ENCODE assay signal across 28 cellular contexts in genomic region chr9:33340186-33340585, GRCh38.
"Had no signal": no experiment of that assay in that cellular context is flagged by ENCODE, and none has a peak within 500 bp of the region (broad histone marks: within the 10 kb centered on the region; RNA-seq: fewer than 3 reads in every experiment).

No MANE protein-coding gene starts in this region.

- H3K4me1 ChIP-seq: adrenal gland, ascending aorta, gastroesophageal sphincter, heart left ventricle, left ventricle myocardium inferior, parathyroid adenoma, upper lobe of right lung had no signal

- H3K4me3 ChIP-seq: adrenal gland, ascending aorta, gastroesophageal sphincter, heart left ventricle, left ventricle myocardium inferior, skin epidermis, upper lobe of right lung had no signal

- H2AFZ ChIP-seq: parathyroid adenoma had no signal

- ATAC-seq: activated CD4-positive, alpha-beta T cell treated with anti-CD3 and anti-CD28 coated beads for 36 hours; activated T-cell treated with anti-CD3 and anti-CD28 coated beads, Interleukin-2, amount 50 U/mL, for 4 hours; gastroesophageal sphincter; heart left ventricle; right cardiac atrium; stimulated activated memory B cell treated with anti-CD40 and anti-IgM and Interleukin-4, amounts not matched to agents 10 μg/mL and 1 μg/mL and 100 μg/mL, for 72 hours; T-helper 17 cell; upper lobe of right lung had no signal

- H3K4me1 Mint-ChIP-seq: activated B cell treated with CpG ODN at 0.5 μM for 24 hours; nephron; stimulated activated memory B cell treated with anti-CD40 and anti-IgM and Interleukin-4, amounts not matched to agents 10 μg/mL and 1 μg/mL and 100 μg/mL, for 72 hours; T-helper 17 cell had no signal

- DNase-seq: activated B cell treated with CpG ODN at 0.5 μM for 24 hours; activated CD4-positive, alpha-beta T cell treated with anti-CD3 and anti-CD28 coated beads for 36 hours; activated CD4-positive, alpha-beta T cell treated with anti-CD3 and anti-CD28 coated beads, Interleukin-2, amount 50 U/mL, for 4 hours; activated CD8-positive, alpha-beta memory T cell treated with anti-CD3 and anti-CD28 coated beads, Interleukin-2, amount 50 U/mL, for 48 hours; activated naive CD4-positive, alpha-beta T cell; activated T-cell treated with anti-CD3 and anti-CD28 coated beads, Interleukin-2, amount 50 U/mL, for 4 hours; adrenal gland; brain microvascular endothelial cell; caudate nucleus; effector memory CD4-positive, alpha-beta T cell; heart left ventricle; kidney glomerular epithelial cell; left ventricle myocardium inferior; midbrain; right cardiac atrium; stimulated activated CD4-positive, alpha-beta T cell treated with anti-CD3 and anti-CD28 coated beads, Interleukin-1b, Interleukin-23, amount 100 ng/mL, for 48 hours; SW 1271; T-helper 17 cell; upper lobe of right lung had no signal

- H3K27me3 ChIP-seq: adrenal gland, ascending aorta, brain microvascular endothelial cell, gastroesophageal sphincter, heart left ventricle, neutrophil, upper lobe of right lung had no signal

- H3K9ac ChIP-seq: parathyroid adenoma had no signal

- H3K4me3 Mint-ChIP-seq: activated B cell treated with CpG ODN at 0.5 μM for 24 hours; activated CD4-positive, alpha-beta T cell treated with anti-CD3 and anti-CD28 coated beads for 36 hours; activated naive CD8-positive, alpha-beta T cell; activated T-cell treated with anti-CD3 and anti-CD28 coated beads, Interleukin-2, amount 50 U/mL, for 4 hours; nephron; stimulated activated memory B cell treated with anti-CD40 and anti-IgM and Interleukin-4, amounts not matched to agents 10 μg/mL and 1 μg/mL and 100 μg/mL, for 72 hours; T-helper 17 cell had no signal

- H3K27ac ChIP-seq: adrenal gland, ascending aorta, brain microvascular endothelial cell, gastroesophageal sphincter, heart left ventricle, left ventricle myocardium inferior, neutrophil, parathyroid adenoma, skin epidermis, upper lobe of right lung had no signal

- H3K9me3 ChIP-seq: adrenal gland, ascending aorta, neutrophil, upper lobe of right lung had no signal

- H3K27ac Mint-ChIP-seq: activated CD4-positive, alpha-beta T cell treated with anti-CD3 and anti-CD28 coated beads for 36 hours; activated T-helper 2 cell treated with anti-CD3 and anti-CD28 coated beads, Interferon-gamma antibody, Interleukin-2, Interleukin-4, amounts not matched to agents 10 μg/mL and 5 μg/mL and 100 μg/mL, durations not matched to agents 14 hours and 24 hours and 36 hours; nephron; stimulated activated memory B cell treated with anti-CD40 and anti-IgM and Interleukin-4, amounts not matched to agents 10 μg/mL and 1 μg/mL and 100 μg/mL, for 72 hours; T-helper 17 cell had no signal

- H3K79me2 ChIP-seq: parathyroid adenoma had no signal

- H3K27me3 Mint-ChIP-seq: activated B cell treated with CpG ODN at 0.5 μM for 24 hours; activated CD4-positive, alpha-beta T cell treated with anti-CD3 and anti-CD28 coated beads for 36 hours; activated naive CD8-positive, alpha-beta T cell; stimulated activated memory B cell treated with anti-CD40 and anti-IgM and Interleukin-4, amounts not matched to agents 10 μg/mL and 1 μg/mL and 100 μg/mL, for 72 hours; T-helper 17 cell had no signal
